ENCODE assay signal across 33 cellular contexts in genomic region chr15:56351957-56352506, GRCh38.
"Had no signal": no experiment of that assay in that cellular context is flagged by ENCODE, and none has a peak within 500 bp of the region (broad histone marks: within the 10 kb centered on the region; RNA-seq: fewer than 3 reads in every experiment).

No MANE protein-coding gene starts in this region.

- H3K4me2 ChIP-seq: KMS-11 had no signal

- FAIRE-seq: bronchial epithelial cell, RCC 7860 had no signal

- DNase-seq: activated CD4-positive, alpha-beta T cell treated with anti-CD3 and anti-CD28 coated beads, Interleukin-2, amount 10 ng/mL, durations not matched to agents 7 days and 5 days; activated CD4-positive, alpha-beta T cell treated with anti-CD3 and anti-CD28 coated beads, Interleukin-2, amount 50 U/mL, for 48 hours; activated CD8-positive, alpha-beta T cell treated with anti-CD3 and anti-CD28 coated beads, Interleukin-2, amount 10 ng/mL, durations not matched to agents 7 days and 5 days; activated gamma-delta T cell; activated naive CD4-positive, alpha-beta T cell treated with Interleukin-2 at 50 U/mL for 16 hours; activated naive CD8-positive, alpha-beta T cell treated with anti-CD3 and anti-CD28 coated beads, Interleukin-2, amount 10 ng/mL, durations not matched to agents 7 days and 5 days; activated T-cell treated with anti-CD3 and anti-CD28 coated beads, Interleukin-2, amount 50 U/mL, for 24 hours; amygdala; MM.1S; NCI-H1092 treated with DMSO at 0.1 percent for 48 hours; NCI-H1417; NCI-H146; NCI-H187 treated with DMSO at 0.1 percent for 48 hours; NCI-H2081 treated with DMSO at 0.1 percent for 48 hours; NCI-H226; NCI-H446 treated with DMSO at 0.1 percent for 48 hours; NCI-H524; NCI-H69; PC-3; SIG-M5; T-cell; T-helper 17 cell; WERI-Rb-1 had no signal

- H3K4me3 ChIP-seq: ascending aorta had no signal

- H3K27me3 ChIP-seq: ascending aorta had no signal

- H3K4me1 ChIP-seq: ascending aorta had no signal

- H3K36me3 Mint-ChIP-seq: activated naive CD4-positive, alpha-beta T cell treated with anti-CD3 and anti-CD28 coated beads, Interleukin-2, amount 50 U/mL, for 24 hours; activated naive CD8-positive, alpha-beta T cell treated with anti-CD3 and anti-CD28 coated beads, Interleukin-2, amount 10 ng/mL, durations not matched to agents 7 days and 5 days; brain; T-cell had no signal

- H3K4me3 Mint-ChIP-seq: activated CD4-positive, alpha-beta T cell treated with anti-CD3 and anti-CD28 coated beads, Interleukin-2, amount 10 ng/mL, durations not matched to agents 7 days and 5 days; activated CD8-positive, alpha-beta T cell treated with anti-CD3 and anti-CD28 coated beads, Interleukin-2, amount 10 ng/mL, durations not matched to agents 7 days and 5 days; activated naive CD4-positive, alpha-beta T cell treated with anti-CD3 and anti-CD28 coated beads, Interleukin-2, amount 50 U/mL, for 24 hours; activated naive CD8-positive, alpha-beta T cell treated with anti-CD3 and anti-CD28 coated beads, Interleukin-2, amount 10 ng/mL, durations not matched to agents 7 days and 5 days; activated T-cell treated with anti-CD3 and anti-CD28 coated beads, Interleukin-2, amount 50 U/mL, for 24 hours; brain; T-cell; T-helper 17 cell had no signal

- H3K27me3 Mint-ChIP-seq: activated naive CD4-positive, alpha-beta T cell treated with anti-CD3 and anti-CD28 coated beads, Interleukin-2, amount 50 U/mL, for 24 hours; activated T-cell treated with anti-CD3 and anti-CD28 coated beads, Interleukin-2, amount 50 U/mL, for 24 hours; brain; T-helper 17 cell had no signal

- H3K9ac ChIP-seq: KMS-11 had no signal

- H3K9me3 Mint-ChIP-seq: activated CD4-positive, alpha-beta T cell treated with anti-CD3 and anti-CD28 coated beads, Interleukin-2, amount 10 ng/mL, durations not matched to agents 7 days and 5 days; activated naive CD4-positive, alpha-beta T cell treated with anti-CD3 and anti-CD28 coated beads, Interleukin-2, amount 50 U/mL, for 24 hours; activated naive CD8-positive, alpha-beta T cell treated with anti-CD3 and anti-CD28 coated beads, Interleukin-2, amount 10 ng/mL, durations not matched to agents 7 days and 5 days; activated T-cell treated with anti-CD3 and anti-CD28 coated beads, Interleukin-2, amount 50 U/mL, for 24 hours; activated T-helper 2 cell treated with anti-CD3 and anti-CD28 coated beads, Interferon-gamma antibody, Interleukin-2, Interleukin-4, amounts not matched to agents 10 μg/mL and 5 μg/mL and 100 μg/mL, durations not matched to agents 14 hours and 24 hours and 36 hours; brain; T-cell had no signal

- H3K36me3 ChIP-seq: ascending aorta, WERI-Rb-1 had no signal

- H3K9me3 ChIP-seq: ascending aorta had no signal

- ATAC-seq: activated CD8-positive, alpha-beta T cell treated with anti-CD3 and anti-CD28 coated beads, Interleukin-2, amount 10 ng/mL, durations not matched to agents 7 days and 5 days; PC-3; Right ventricle myocardium inferior; SK-N-SH treated with all-trans-retinoic acid at 6 μM for 48 hours; T-cell; T-helper 17 cell had no signal

- H3K27ac Mint-ChIP-seq: activated CD4-positive, alpha-beta T cell treated with anti-CD3 and anti-CD28 coated beads, Interleukin-2, amount 10 ng/mL, durations not matched to agents 7 days and 5 days; activated CD8-positive, alpha-beta T cell treated with anti-CD3 and anti-CD28 coated beads, Interleukin-2, amount 10 ng/mL, durations not matched to agents 7 days and 5 days; activated naive CD4-positive, alpha-beta T cell treated with anti-CD3 and anti-CD28 coated beads, Interleukin-2, amount 50 U/mL, for 24 hours; activated naive CD8-positive, alpha-beta T cell treated with anti-CD3 and anti-CD28 coated beads, Interleukin-2, amount 10 ng/mL, durations not matched to agents 7 days and 5 days; activated T-cell treated with anti-CD3 and anti-CD28 coated beads, Interleukin-2, amount 50 U/mL, for 24 hours; activated T-helper 2 cell treated with anti-CD3 and anti-CD28 coated beads, Interferon-gamma antibody, Interleukin-2, Interleukin-4, amounts not matched to agents 10 μg/mL and 5 μg/mL and 100 μg/mL, durations not matched to agents 14 hours and 24 hours and 36 hours; T-cell; T-helper 17 cell had no signal

- H3K27ac ChIP-seq: ascending aorta, KMS-11, RWPE1, WERI-Rb-1 had no signal

- H3K4me1 Mint-ChIP-seq: activated CD4-positive, alpha-beta T cell treated with anti-CD3 and anti-CD28 coated beads, Interleukin-2, amount 10 ng/mL, durations not matched to agents 7 days and 5 days; activated naive CD4-positive, alpha-beta T cell treated with anti-CD3 and anti-CD28 coated beads, Interleukin-2, amount 50 U/mL, for 24 hours; activated naive CD8-positive, alpha-beta T cell treated with anti-CD3 and anti-CD28 coated beads, Interleukin-2, amount 10 ng/mL, durations not matched to agents 7 days and 5 days; T-cell; T-helper 17 cell had no signal
